In genomic region chr22:41429946-41430332, GRCh38 we compare ENCODE assay signal across 25 cellular contexts.
"Had no signal": no experiment of that assay in that cellular context is flagged by ENCODE, and none has a peak within 500 bp of the region (broad histone marks: within the 10 kb centered on the region; RNA-seq: fewer than 3 reads in every experiment).

No MANE protein-coding gene starts in this region.

- H3K27ac ChIP-seq: cardiac muscle cell, foreskin keratinocyte, left lung, suprapubic skin had no signal

- DNase-seq: activated CD4-positive, alpha-beta memory T cell treated with anti-CD3 and anti-CD28 coated beads, Interleukin-2, amount 10 ng/mL, durations not matched to agents 7 days and 5 days; activated CD4-positive, alpha-beta T cell treated with anti-CD3 and anti-CD28 coated beads for 1 hour; activated CD4-positive, alpha-beta T cell treated with anti-CD3 and anti-CD28 coated beads, Interleukin-2, amount 10 ng/mL, durations not matched to agents 7 days and 5 days; activated CD8-positive, alpha-beta memory T cell treated with anti-CD3 and anti-CD28 coated beads, Interleukin-2, amount 50 U/mL, for 48 hours; activated naive CD4-positive, alpha-beta T cell; activated T-cell treated with anti-CD3 and anti-CD28 coated beads, Interleukin-2, amount 50 U/mL, for 24 hours; heart right ventricle; kidney glomerular epithelial cell; left lung; mesendoderm; natural killer cell; stimulated activated CD4-positive, alpha-beta T cell treated with anti-CD3 and anti-CD28 coated beads, Interleukin-12 subunit alpha, Interleukin-12 subunit beta, amount 100 ng/mL, for 4 hours; stimulated activated CD4-positive, alpha-beta T cell treated with anti-CD3 and anti-CD28 coated beads, Interleukin-4, amount 100 ng/mL, for 24 hours; stimulated activated naive CD8-positive, alpha-beta T cell treated with anti-CD3 and anti-CD28 coated beads, Interleukin-15, amount 100 ng/mL, for 72 hours; T-helper 9 cell had no signal

- H3K4me3 Mint-ChIP-seq: activated CD4-positive, alpha-beta memory T cell treated with anti-CD3 and anti-CD28 coated beads, Interleukin-2, amount 10 ng/mL, durations not matched to agents 7 days and 5 days; activated CD4-positive, alpha-beta T cell treated with anti-CD3 and anti-CD28 coated beads, Interleukin-2, amount 10 ng/mL, durations not matched to agents 7 days and 5 days; activated T-cell treated with anti-CD3 and anti-CD28 coated beads, Interleukin-2, amount 50 U/mL, for 24 hours; brain; natural killer cell; stimulated activated effector memory CD8-positive, alpha-beta T cell treated with anti-CD3 and anti-CD28 coated beads, Interleukin-12 subunit alpha, Interleukin-12 subunit beta, amount 100 ng/mL, for 72 hours; stimulated activated naive CD8-positive, alpha-beta T cell treated with anti-CD3 and anti-CD28 coated beads, Interleukin-15, amount 100 ng/mL, for 72 hours had no signal

- H3K27me3 ChIP-seq: ascending aorta, cardiac muscle cell, esophagus muscularis mucosa, foreskin keratinocyte, heart right ventricle, left lung, suprapubic skin, tibial nerve had no signal

- H3K27me3 Mint-ChIP-seq: activated CD4-positive, alpha-beta memory T cell treated with anti-CD3 and anti-CD28 coated beads, Interleukin-2, amount 10 ng/mL, durations not matched to agents 7 days and 5 days; activated CD4-positive, alpha-beta T cell treated with anti-CD3 and anti-CD28 coated beads, Interleukin-2, amount 10 ng/mL, durations not matched to agents 7 days and 5 days; activated T-cell treated with anti-CD3 and anti-CD28 coated beads, Interleukin-2, amount 50 U/mL, for 24 hours; stimulated activated naive CD8-positive, alpha-beta T cell treated with anti-CD3 and anti-CD28 coated beads, Interleukin-15, amount 100 ng/mL, for 72 hours had no signal

- H3K4me1 ChIP-seq: foreskin keratinocyte had no signal

- ATAC-seq: activated naive CD4-positive, alpha-beta T cell treated with anti-CD3 and anti-CD28 coated beads, Interleukin-2, amount 50 U/mL, for 72 hours; left lung; natural killer cell; stimulated activated effector memory CD8-positive, alpha-beta T cell treated with anti-CD3 and anti-CD28 coated beads, Interleukin-12 subunit alpha, Interleukin-12 subunit beta, amount 100 ng/mL, for 72 hours; stimulated activated naive CD8-positive, alpha-beta T cell treated with anti-CD3 and anti-CD28 coated beads, Interleukin-15, amount 100 ng/mL, for 72 hours had no signal

- H3K9me3 ChIP-seq: ascending aorta, esophagus muscularis mucosa, heart right ventricle, left lung, suprapubic skin, tibial nerve had no signal

- H3K4me1 Mint-ChIP-seq: brain had no signal

- H3K9me3 Mint-ChIP-seq: activated CD4-positive, alpha-beta memory T cell treated with anti-CD3 and anti-CD28 coated beads, Interleukin-2, amount 10 ng/mL, durations not matched to agents 7 days and 5 days; activated CD4-positive, alpha-beta T cell treated with anti-CD3 and anti-CD28 coated beads, Interleukin-2, amount 10 ng/mL, durations not matched to agents 7 days and 5 days; activated naive CD4-positive, alpha-beta T cell treated with anti-CD3 and anti-CD28 coated beads, Interleukin-2, amount 50 U/mL, for 72 hours; activated T-cell treated with anti-CD3 and anti-CD28 coated beads, Interleukin-2, amount 50 U/mL, for 24 hours; brain; natural killer cell; stimulated activated effector memory CD8-positive, alpha-beta T cell treated with anti-CD3 and anti-CD28 coated beads, Interleukin-12 subunit alpha, Interleukin-12 subunit beta, amount 100 ng/mL, for 72 hours; stimulated activated naive CD8-positive, alpha-beta T cell treated with anti-CD3 and anti-CD28 coated beads, Interleukin-15, amount 100 ng/mL, for 72 hours had no signal

- H3K36me3 Mint-ChIP-seq: natural killer cell had no signal

- H3K4me3 ChIP-seq: ascending aorta, cardiac muscle cell, esophagus muscularis mucosa, heart right ventricle, left lung, lung, suprapubic skin, tibial nerve had no signal

- H3K27ac Mint-ChIP-seq: activated CD4-positive, alpha-beta memory T cell treated with anti-CD3 and anti-CD28 coated beads, Interleukin-2, amount 10 ng/mL, durations not matched to agents 7 days and 5 days; activated CD4-positive, alpha-beta T cell treated with anti-CD3 and anti-CD28 coated beads, Interleukin-2, amount 10 ng/mL, durations not matched to agents 7 days and 5 days; activated T-cell treated with anti-CD3 and anti-CD28 coated beads, Interleukin-2, amount 50 U/mL, for 24 hours; natural killer cell; stimulated activated effector memory CD8-positive, alpha-beta T cell treated with anti-CD3 and anti-CD28 coated beads, Interleukin-12 subunit alpha, Interleukin-12 subunit beta, amount 100 ng/mL, for 72 hours; stimulated activated naive CD8-positive, alpha-beta T cell treated with anti-CD3 and anti-CD28 coated beads, Interleukin-15, amount 100 ng/mL, for 72 hours had no signal
